In the genomic region with DNA sequence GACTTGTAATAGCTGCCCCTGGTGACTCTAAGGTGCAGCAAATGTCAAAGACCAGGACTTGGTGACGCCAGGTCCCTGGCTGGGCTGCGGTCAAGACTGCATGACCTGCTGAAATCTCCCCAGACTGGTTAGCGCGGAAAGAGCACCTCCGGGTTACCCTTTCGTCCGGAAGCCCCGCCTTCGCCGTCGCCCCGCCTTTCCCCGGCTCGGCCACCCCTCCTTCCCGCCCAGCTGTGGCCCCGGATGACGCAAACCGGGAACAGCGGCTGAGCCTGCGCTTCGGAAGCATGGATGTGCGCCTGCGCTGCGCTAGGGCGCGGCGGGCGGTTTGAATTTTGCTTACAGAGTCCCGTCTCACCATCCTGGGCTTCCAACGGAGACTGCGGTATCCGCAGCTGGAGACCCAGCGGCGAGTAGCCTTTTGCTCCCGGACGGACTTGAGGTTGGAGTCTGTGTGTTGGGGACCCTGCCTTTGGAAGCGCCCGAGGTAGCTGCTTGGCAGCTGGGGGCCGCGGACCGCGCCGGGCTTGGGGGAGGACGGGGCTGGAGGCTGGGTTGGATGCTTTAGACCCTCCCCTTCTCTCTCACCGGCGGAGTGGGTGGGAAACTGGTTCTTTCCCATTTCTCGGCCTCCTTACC, we compare ENCODE assay signal across 1 cellular context.
TF ChIP-seq lines count a peak whose summit lies in the region.

A gene with protein sequence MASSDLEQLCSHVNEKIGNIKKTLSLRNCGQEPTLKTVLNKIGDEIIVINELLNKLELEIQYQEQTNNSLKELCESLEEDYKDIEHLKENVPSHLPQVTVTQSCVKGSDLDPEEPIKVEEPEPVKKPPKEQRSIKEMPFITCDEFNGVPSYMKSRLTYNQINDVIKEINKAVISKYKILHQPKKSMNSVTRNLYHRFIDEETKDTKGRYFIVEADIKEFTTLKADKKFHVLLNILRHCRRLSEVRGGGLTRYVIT (plus strand): TSS at position 294 of the 639 bp plus-strand sequence. CDS start 785 bp downstream, outside the sequence.

TF ChIP-seq in HCT116, 20 proteins besides CTCF, POLR2A, EP300 and RAD21 (continued from another document):
- TF ChIP-seq ELF1 (IDR thresholded peaks at IDR 0.05; ENCODE audit: borderline replicate concordance, low read depth), result peak; percentile 28; the same call in 1 of the 2 replicates
- TF ChIP-seq YY1 (IDR thresholded peaks at IDR 0.05; ENCODE audit: extremely low read depth, insufficient replicate concordance, low read depth, low read length), result peak; percentile 52
- no peak for TF ChIP-seq ZNF274 (IDR thresholded peaks at IDR 0.05; ENCODE audit: low read depth, low read length)
